18 cellular contexts compared by ENCODE assay signal in the genomic region with DNA sequence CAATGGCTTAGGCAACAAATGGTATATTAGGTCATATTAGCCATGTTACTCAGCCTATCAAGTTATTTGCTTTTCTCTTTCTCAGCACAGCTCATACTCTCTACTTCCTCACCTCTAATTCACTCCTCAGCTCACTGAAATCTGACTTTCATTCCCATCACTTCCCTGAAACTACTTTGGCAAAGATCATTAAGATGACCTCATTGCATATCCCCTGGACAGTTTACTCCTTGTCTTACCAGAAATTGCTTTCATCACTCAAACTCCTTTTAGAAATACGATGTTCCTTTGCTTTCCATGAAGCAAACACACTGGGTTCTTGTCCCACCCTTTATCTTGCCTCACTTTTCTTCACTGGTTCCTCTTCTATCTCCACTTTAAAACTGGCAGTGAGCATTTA.
DNase-seq lines count a peak whose midpoint lies in the region; ATAC-seq lines count a peak whose summit lies in the region.
"Had no signal": no experiment of that assay in that cellular context is flagged by ENCODE, and none has a peak within 500 bp of the region (broad histone marks: within the 10 kb centered on the region; RNA-seq: fewer than 3 reads in every experiment).

No MANE protein-coding gene starts in this region.

- ATAC-seq in GM21423 (IDR thresholded peaks at IDR 0.05; ENCODE audit: unreplicated experiment) = no peak
- ATAC-seq: activated CD4-positive, alpha-beta T cell treated with anti-CD3 and anti-CD28 coated beads for 36 hours; left lobe of liver; PC-3 had no signal

- no peaks in the 10 kb centered on the region for H4K20me1 ChIP-seq in GM23248 (ENCODE audit: insufficient read depth)

- H3K36me3 Mint-ChIP-seq in activated naive CD4-positive, alpha-beta T cell treated with anti-CD3 and anti-CD28 coated beads for 36 hours (ENCODE audit: low read depth) = no peaks in the 10 kb centered on the region

- H3K27ac ChIP-seq in GM23248 = no peak overlapping the region
- H3K27ac ChIP-seq: uterus had no signal

- peaks cover 9% of the 10 kb centered on the region for H3K4me1 ChIP-seq in GM23248 (ENCODE audit: insufficient read depth)
- H3K4me1 ChIP-seq: uterus had no signal

- no peaks in the 10 kb centered on the region for H3K27me3 ChIP-seq in GM23248 (replicated peaks; ENCODE audit: insufficient read depth)
- H3K27me3 ChIP-seq: adrenal gland, uterus had no signal

- H3K4me1 Mint-ChIP-seq in activated naive CD4-positive, alpha-beta T cell treated with anti-CD3 and anti-CD28 coated beads for 36 hours (ENCODE audit: low read depth) = no peaks in the 10 kb centered on the region
- H3K4me1 Mint-ChIP-seq: activated CD4-positive, alpha-beta T cell treated with anti-CD3 and anti-CD28 coated beads for 36 hours had no signal

- 0 out of 2 replicates have a peak overlapping the region, but pooled peaks have one; percentile 37 for H2AFZ ChIP-seq in GM23248

- in situ Hi-C loops in GM23248 (cut with MboI) = no loop called here

- H3K36me3 ChIP-seq in GM23248 (ENCODE audit: low read depth) = no peaks in the 10 kb centered on the region
- H3K36me3 ChIP-seq: adrenal gland, uterus had no signal

- no peak overlapping the region for H3K27ac Mint-ChIP-seq in activated naive CD4-positive, alpha-beta T cell treated with anti-CD3 and anti-CD28 coated beads for 36 hours
- H3K27ac Mint-ChIP-seq: activated CD4-positive, alpha-beta T cell treated with anti-CD3 and anti-CD28 coated beads for 36 hours had no signal

- H3K4me3 Mint-ChIP-seq in activated naive CD4-positive, alpha-beta T cell treated with anti-CD3 and anti-CD28 coated beads for 36 hours = no peak overlapping the region
- H3K4me3 Mint-ChIP-seq: activated CD4-positive, alpha-beta T cell treated with anti-CD3 and anti-CD28 coated beads for 36 hours had no signal

- H3K4me3 ChIP-seq in GM23248 = no peak overlapping the region
- H3K4me3 ChIP-seq: adrenal gland, uterus had no signal

- WGBS in GM23248 (ENCODE audit: low coverage in 1 of 2, low lambda C conversion rate in 2 of 2, missing lambda C conversion rate in 2 of 2), 2 experiments = 54 to 55% methylated on average over 1 of the region's 1 CpG

- no peaks in the 10 kb centered on the region for H3K9me3 ChIP-seq in GM23248 (ENCODE audit: low read depth)
- H3K9me3 ChIP-seq: adrenal gland, uterus had no signal

- intact Hi-C loops in activated naive CD4-positive, alpha-beta T cell treated with anti-CD3 and anti-CD28 coated beads for 36 hours (cut with micrococcal nuclease) = no loop called here

- H3K27me3 Mint-ChIP-seq in activated naive CD4-positive, alpha-beta T cell treated with anti-CD3 and anti-CD28 coated beads for 36 hours (ENCODE audit: low read depth) = no peaks in the 10 kb centered on the region
- H3K27me3 Mint-ChIP-seq: activated CD4-positive, alpha-beta T cell treated with anti-CD3 and anti-CD28 coated beads for 36 hours had no signal

- H3K4me2 ChIP-seq in GM23248 (ENCODE audit: unreplicated experiment) = no peak overlapping the region

- H3K9me2 ChIP-seq in GM23248 (ENCODE audit: insufficient read depth) = no peaks in the 10 kb centered on the region

- H3K79me2 ChIP-seq in GM23248 (ENCODE audit: insufficient read depth) = no peaks in the 10 kb centered on the region

- H3K9ac ChIP-seq in GM23248 = no peak overlapping the region

- no peaks in the 10 kb centered on the region for H3F3A ChIP-seq in GM23248 (ENCODE audit: insufficient read depth)

- DNase-seq in GM23248 (peak; percentile 24), amniotic epithelial cell (ENCODE audit: low read depth) (peak; percentile 8), fibroblast of the conjunctiva (ENCODE audit: low read depth) (peak; percentile 29), renal cortical epithelial cell (ENCODE audit: low read depth) (peak; percentile 57), A172 (ENCODE audit: low spot score) (no peak), NCI-H1105 treated with DMSO at 0.1 percent for 48 hours (lab: John Stamatoyannopoulos, UW) (no peak)
- DNase-seq in activated naive CD4-positive, alpha-beta T cell treated with anti-CD3 and anti-CD28 coated beads for 36 hours = no peak
- DNase-seq: activated CD4-positive, alpha-beta T cell treated with anti-CD3 and anti-CD28 coated beads for 36 hours; adrenal gland; COR-L47; EL; HCEC 1CT; KG1; NCI-H526 treated with DMSO at 0.1 percent for 48 hours; PC-3; uterus had no signal

- H3K9me3 Mint-ChIP-seq in activated naive CD4-positive, alpha-beta T cell treated with anti-CD3 and anti-CD28 coated beads for 36 hours = no peaks in the 10 kb centered on the region

- CTCF ChIA-PET in activated naive CD4-positive, alpha-beta T cell treated with anti-CD3 and anti-CD28 coated beads for 36 hours (lab: Charles Lee) = no interaction called here

Comparison
In these comparisons a context has a peak if more than half of its experiments do, and no peak if none do; other contexts are left out.
1. DNase-seq: peak in GM23248 (single experiment), amniotic epithelial cell (single experiment), fibroblast of the conjunctiva (single experiment) and renal cortical epithelial cell (single experiment); none in A172 (single experiment), activated naive CD4-positive, alpha-beta T cell treated with anti-CD3 and anti-CD28 coated beads for 36 hours (single experiment) and NCI-H1105 treated with DMSO at 0.1 percent for 48 hours (single experiment).